In genomic region chr5:88393721-88394530, GRCh38 we compare ENCODE assay signal across 23 cellular contexts.
DNase-seq lines count a peak whose midpoint lies in the region; ATAC-seq and TF ChIP-seq lines count a peak whose summit lies in the region.
"Had no signal": no experiment of that assay in that cellular context is flagged by ENCODE, and none has a peak within 500 bp of the region (broad histone marks: within the 10 kb centered on the region; RNA-seq: fewer than 3 reads in every experiment).

No MANE protein-coding gene starts in this region.

- H3K27me3 ChIP-seq in HUES64 (ENCODE audit: insufficient read depth, low read length) (peaks cover 7% of the 10 kb centered on the region; the same call in 1 of the 2 replicates), mesendoderm (ENCODE audit: insufficient read depth, low read length, poor library complexity) (peaks cover 2% of the 10 kb centered on the region)
- H3K27me3 ChIP-seq: breast epithelium, gastrocnemius medialis, uterus had no signal

- H3K4me1 ChIP-seq in HUES64 (ENCODE audit: insufficient read depth, low read length) (peaks cover 96% of the 10 kb centered on the region), mesendoderm (ENCODE audit: control insufficient read depth, low read depth, low read length) (peaks cover 36% of the 10 kb centered on the region)
- H3K4me1 ChIP-seq: breast epithelium, gastrocnemius medialis, lower lobe of right lung, uterus had no signal

- H4K8ac ChIP-seq in mesendoderm (ENCODE audit: low read depth, low read length), result no peak overlapping the region

- no peak overlapping the region for H3K4me2 ChIP-seq in mesendoderm (ENCODE audit: low read length)
- H3K4me2 ChIP-seq: KMS-11 had no signal

- TF ChIP-seq CTCF in chondrocyte (IDR thresholded peaks at IDR 0.05), result no peak

- H3K36me3 ChIP-seq in HUES64 (ENCODE audit: insufficient read depth, low read length) (no peaks in the 10 kb centered on the region), mesendoderm (ENCODE audit: control insufficient read depth, insufficient read depth, low read length) (no peaks in the 10 kb centered on the region)
- H3K36me3 ChIP-seq: breast epithelium, gastrocnemius medialis, lower lobe of right lung, uterus had no signal

- DNase-seq in mesendoderm, result no peak
- DNase-seq in NCI-H146 treated with DMSO at 0.1 percent for 48 hours (lab: John Stamatoyannopoulos, UW; ENCODE audit: unreplicated experiment), result no peak
- DNase-seq in chondrocyte (ENCODE audit: low spot score), result no peak
- DNase-seq: activated CD4-positive, alpha-beta T cell treated with anti-CD3 and anti-CD28 coated beads for 36 hours; activated CD8-positive, alpha-beta memory T cell treated with anti-CD3 and anti-CD28 coated beads for 24 hours; activated T-cell treated with anti-CD3 and anti-CD28 coated beads, Interleukin-2, amount 50 U/mL, for 24 hours; cortex of kidney; EL; gastrocnemius medialis; HFFc6; lower lobe of right lung; NCI-H146; NCI-H524 treated with DMSO at 0.1 percent for 48 hours; uterus had no signal

- H3K4me1 Mint-ChIP-seq in chondrocyte (ENCODE audit: low read depth), result peaks cover 7% of the 10 kb centered on the region
- H3K4me1 Mint-ChIP-seq: activated CD4-positive, alpha-beta T cell treated with anti-CD3 and anti-CD28 coated beads for 36 hours; CD14-positive monocyte had no signal

- H3K9me3 Mint-ChIP-seq in chondrocyte (ENCODE audit: low read depth), result no peaks in the 10 kb centered on the region
- H3K9me3 Mint-ChIP-seq: activated T-cell treated with anti-CD3 and anti-CD28 coated beads, Interleukin-2, amount 50 U/mL, for 24 hours; T-helper 1 cell treated with Interleukin-12 subunit alpha and Interleukin-12 subunit beta and Interleukin-4 antibody, amounts not matched to agents 30 μg/mL and 1 μg/mL, for 36 hours had no signal

- H2BK5ac ChIP-seq in mesendoderm (ENCODE audit: low read length), result no peak overlapping the region

- H3K36me3 Mint-ChIP-seq in chondrocyte (ENCODE audit: low read depth), result no peaks in the 10 kb centered on the region
- H3K36me3 Mint-ChIP-seq: CD14-positive monocyte had no signal

- ATAC-seq in HG03108 (IDR thresholded peaks at IDR 0.05; ENCODE audit: unreplicated experiment) (no peak), HG03097 (IDR thresholded peaks at IDR 0.05; ENCODE audit: low FRiP score, unreplicated experiment) (no peak)
- ATAC-seq: activated CD4-positive, alpha-beta T cell treated with anti-CD3 and anti-CD28 coated beads for 36 hours; gastrocnemius medialis; lower lobe of right lung had no signal

- 84% methylated on average over 6 of the region's 7 CpGs for WGBS in HUES64
- no CpG with 5 or more reads among the region's 7 CpGs for WGBS in mesendoderm (ENCODE audit: extremely low coverage, insufficient coverage, low lambda C conversion rate)

- no peaks in the 10 kb centered on the region for H3K9me3 ChIP-seq in HUES64 (ENCODE audit: insufficient read depth, low read depth, low read length)
- H3K9me3 ChIP-seq: breast epithelium, gastrocnemius medialis, lower lobe of right lung, uterus had no signal

- H3K56ac ChIP-seq in mesendoderm (ENCODE audit: low read length), result no peak overlapping the region

- H2AK5ac ChIP-seq in mesendoderm (ENCODE audit: low read length), result no peak overlapping the region

- no peak overlapping the region for H3K4ac ChIP-seq in mesendoderm (ENCODE audit: low read depth, low read length)

- H3K27ac Mint-ChIP-seq in chondrocyte (ENCODE audit: unreplicated experiment), result no peak overlapping the region
- H3K27ac Mint-ChIP-seq: activated CD4-positive, alpha-beta T cell treated with anti-CD3 and anti-CD28 coated beads for 36 hours; activated T-cell treated with anti-CD3 and anti-CD28 coated beads, Interleukin-2, amount 50 U/mL, for 24 hours; CD14-positive monocyte; HFFc6; T-helper 1 cell treated with Interleukin-12 subunit alpha and Interleukin-12 subunit beta and Interleukin-4 antibody, amounts not matched to agents 30 μg/mL and 1 μg/mL, for 36 hours had no signal

- H3K18ac ChIP-seq in mesendoderm (ENCODE audit: low read length), result peak overlapping the region; percentile 60

- no peaks in the 10 kb centered on the region for H3K27me3 Mint-ChIP-seq in chondrocyte (ENCODE audit: low read depth)

- no peak overlapping the region for H3K4me3 Mint-ChIP-seq in chondrocyte (ENCODE audit: unreplicated experiment)
- H3K4me3 Mint-ChIP-seq: activated CD4-positive, alpha-beta T cell treated with anti-CD3 and anti-CD28 coated beads for 36 hours; activated T-cell treated with anti-CD3 and anti-CD28 coated beads, Interleukin-2, amount 50 U/mL, for 24 hours; CD14-positive monocyte; HFFc6; T-helper 1 cell treated with Interleukin-12 subunit alpha and Interleukin-12 subunit beta and Interleukin-4 antibody, amounts not matched to agents 30 μg/mL and 1 μg/mL, for 36 hours had no signal

- H3K27ac ChIP-seq in HUES64 (ENCODE audit: low read depth, low read length), result peak overlapping the region; percentile 82; the same call in 1 of the 2 replicates
- H3K27ac ChIP-seq in cingulate gyrus (ENCODE audit: low read depth, low read length), result peak overlapping the region; percentile 97
- no peak overlapping the region for H3K27ac ChIP-seq in mesendoderm (ENCODE audit: low read depth, low read length)
- H3K27ac ChIP-seq: breast epithelium, gastrocnemius medialis, KMS-11, lower lobe of right lung, skin epidermis, uterus had no signal

- H3K79me1 ChIP-seq in mesendoderm (ENCODE audit: low read length), result no peaks in the 10 kb centered on the region

- no peak overlapping the region for H2BK15ac ChIP-seq in mesendoderm (replicated peaks; ENCODE audit: low read depth)

- no peak overlapping the region for H2BK120ac ChIP-seq in mesendoderm (ENCODE audit: low read depth, low read length)

- no peak overlapping the region for H3K23ac ChIP-seq in mesendoderm (ENCODE audit: low read length)

- H3K79me2 ChIP-seq in mesendoderm (ENCODE audit: control insufficient read depth, insufficient read depth, low read length), result no peaks in the 10 kb centered on the region

- H3K4me3 ChIP-seq in HUES64 (ENCODE audit: low read length), result no peak overlapping the region
- no peak overlapping the region for H3K4me3 ChIP-seq in mesendoderm (ENCODE audit: low read length)
- H3K4me3 ChIP-seq: breast epithelium, gastrocnemius medialis, lower lobe of right lung, skin epidermis, uterus had no signal

- H3K9ac ChIP-seq in HUES64 (ENCODE audit: low read depth, low read length) (no peak overlapping the region), mesendoderm (ENCODE audit: low read length) (no peak overlapping the region)
- H3K9ac ChIP-seq: KMS-11 had no signal

- H4K5ac ChIP-seq in mesendoderm (ENCODE audit: low read length), result no peak overlapping the region
